1 cellular context compared by ENCODE assay signal in genomic region chr3:12981631-12982265, GRCh38.
TF ChIP-seq lines count a peak whose summit lies in the region.

No MANE protein-coding gene starts in this region.

TF ChIP-seq in GM23338, 12 proteins besides CTCF, POLR2A, EP300 and RAD21 (continued from another document):
- TF ChIP-seq, protein P1, sequence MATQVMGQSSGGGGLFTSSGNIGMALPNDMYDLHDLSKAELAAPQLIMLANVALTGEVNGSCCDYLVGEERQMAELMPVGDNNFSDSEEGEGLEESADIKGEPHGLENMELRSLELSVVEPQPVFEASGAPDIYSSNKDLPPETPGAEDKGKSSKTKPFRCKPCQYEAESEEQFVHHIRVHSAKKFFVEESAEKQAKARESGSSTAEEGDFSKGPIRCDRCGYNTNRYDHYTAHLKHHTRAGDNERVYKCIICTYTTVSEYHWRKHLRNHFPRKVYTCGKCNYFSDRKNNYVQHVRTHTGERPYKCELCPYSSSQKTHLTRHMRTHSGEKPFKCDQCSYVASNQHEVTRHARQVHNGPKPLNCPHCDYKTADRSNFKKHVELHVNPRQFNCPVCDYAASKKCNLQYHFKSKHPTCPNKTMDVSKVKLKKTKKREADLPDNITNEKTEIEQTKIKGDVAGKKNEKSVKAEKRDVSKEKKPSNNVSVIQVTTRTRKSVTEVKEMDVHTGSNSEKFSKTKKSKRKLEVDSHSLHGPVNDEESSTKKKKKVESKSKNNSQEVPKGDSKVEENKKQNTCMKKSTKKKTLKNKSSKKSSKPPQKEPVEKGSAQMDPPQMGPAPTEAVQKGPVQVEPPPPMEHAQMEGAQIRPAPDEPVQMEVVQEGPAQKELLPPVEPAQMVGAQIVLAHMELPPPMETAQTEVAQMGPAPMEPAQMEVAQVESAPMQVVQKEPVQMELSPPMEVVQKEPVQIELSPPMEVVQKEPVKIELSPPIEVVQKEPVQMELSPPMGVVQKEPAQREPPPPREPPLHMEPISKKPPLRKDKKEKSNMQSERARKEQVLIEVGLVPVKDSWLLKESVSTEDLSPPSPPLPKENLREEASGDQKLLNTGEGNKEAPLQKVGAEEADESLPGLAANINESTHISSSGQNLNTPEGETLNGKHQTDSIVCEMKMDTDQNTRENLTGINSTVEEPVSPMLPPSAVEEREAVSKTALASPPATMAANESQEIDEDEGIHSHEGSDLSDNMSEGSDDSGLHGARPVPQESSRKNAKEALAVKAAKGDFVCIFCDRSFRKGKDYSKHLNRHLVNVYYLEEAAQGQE (IDR thresholded peaks at IDR 0.05; ENCODE audit: unreplicated experiment): no peak
- no peak for TF ChIP-seq EZH2phosphoT487 (IDR thresholded peaks at IDR 0.05; ENCODE audit: unreplicated experiment)
- TF ChIP-seq JUNB (IDR thresholded peaks at IDR 0.05; ENCODE audit: unreplicated experiment): no peak
- TF ChIP-seq ZNF114 (CRISPR knock-in tag; IDR thresholded peaks at IDR 0.05): no peak
- no peak for TF ChIP-seq ZNF462 (CRISPR knock-in tag; IDR thresholded peaks at IDR 0.05)
- TF ChIP-seq POLR2AphosphoS5 (IDR thresholded peaks at IDR 0.05; ENCODE audit: low read depth): no peak
- TF ChIP-seq, protein P2, sequence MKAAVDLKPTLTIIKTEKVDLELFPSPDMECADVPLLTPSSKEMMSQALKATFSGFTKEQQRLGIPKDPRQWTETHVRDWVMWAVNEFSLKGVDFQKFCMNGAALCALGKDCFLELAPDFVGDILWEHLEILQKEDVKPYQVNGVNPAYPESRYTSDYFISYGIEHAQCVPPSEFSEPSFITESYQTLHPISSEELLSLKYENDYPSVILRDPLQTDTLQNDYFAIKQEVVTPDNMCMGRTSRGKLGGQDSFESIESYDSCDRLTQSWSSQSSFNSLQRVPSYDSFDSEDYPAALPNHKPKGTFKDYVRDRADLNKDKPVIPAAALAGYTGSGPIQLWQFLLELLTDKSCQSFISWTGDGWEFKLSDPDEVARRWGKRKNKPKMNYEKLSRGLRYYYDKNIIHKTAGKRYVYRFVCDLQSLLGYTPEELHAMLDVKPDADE (IDR thresholded peaks at IDR 0.05): no peak
- TF ChIP-seq NANOG (IDR thresholded peaks at IDR 0.05; ENCODE audit: borderline replicate concordance): no peak
TF ChIP-seq in GM23338: peak in this region for 0.
